In the genomic region with DNA sequence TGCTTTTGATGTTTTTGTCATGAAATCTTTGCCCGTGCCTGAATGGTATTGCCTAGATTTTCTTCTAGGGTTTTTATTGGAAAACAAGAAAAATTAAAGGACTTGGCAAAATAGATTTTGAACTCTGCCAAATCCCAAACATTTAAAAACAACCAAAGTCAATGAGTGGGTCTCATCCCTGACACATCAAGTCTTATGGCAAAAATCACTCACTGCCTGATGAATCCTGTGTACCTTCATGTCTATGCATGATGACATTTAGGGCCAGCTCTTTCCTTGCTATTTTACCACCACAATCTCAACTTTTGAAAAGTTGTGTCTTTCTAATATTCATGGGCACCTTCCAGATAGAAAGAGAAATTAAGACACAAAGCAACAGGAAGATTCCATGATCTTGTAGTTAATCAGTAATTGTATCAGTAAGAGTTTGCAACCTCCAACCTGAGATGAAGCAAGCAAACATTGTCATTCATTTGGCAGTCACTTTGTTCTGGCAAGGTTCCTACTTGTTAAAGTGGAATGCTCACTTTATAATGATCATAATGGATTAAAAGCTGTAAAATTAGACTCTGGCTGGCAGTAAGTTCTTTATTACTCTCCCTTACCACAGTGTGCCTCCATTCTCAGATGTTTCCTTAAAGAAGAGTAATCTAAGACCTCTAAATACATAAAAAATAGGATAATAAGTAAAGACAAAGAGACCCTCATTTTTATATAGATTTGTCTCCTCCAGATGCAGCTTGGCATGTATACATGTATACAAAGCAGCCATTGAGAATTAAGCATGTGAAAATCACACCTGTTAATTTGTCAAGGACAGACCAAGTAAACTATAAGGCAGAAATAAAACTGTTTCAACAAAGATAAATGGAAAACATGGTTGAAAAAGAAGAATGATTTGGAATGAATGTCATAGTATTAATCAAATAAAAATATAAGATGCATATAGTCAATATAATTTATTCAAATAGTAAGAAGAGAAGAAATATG, we compare ENCODE assay signal across 22 cellular contexts.
"Had no signal": no experiment of that assay in that cellular context is flagged by ENCODE, and none has a peak within 500 bp of the region (broad histone marks: within the 10 kb centered on the region; RNA-seq: fewer than 3 reads in every experiment).

No MANE protein-coding gene starts in this region.

- H3K9me3 Mint-ChIP-seq: immature natural killer cell; naive B cell; neural progenitor cell; stimulated activated effector memory CD8-positive, alpha-beta T cell treated with anti-CD3 and anti-CD28 coated beads, Interleukin-12 subunit alpha, Interleukin-12 subunit beta, amount 100 ng/mL, for 72 hours had no signal

- DNase-seq: activated CD4-positive, alpha-beta T cell treated with anti-CD3 and anti-CD28 coated beads for 4 hours; activated CD8-positive, alpha-beta memory T cell treated with anti-CD3 and anti-CD28 coated beads, Interleukin-2, amount 50 U/mL, for 48 hours; activated CD8-positive, alpha-beta T cell treated with anti-CD3 and anti-CD28 coated beads for 36 hours; activated naive CD8-positive, alpha-beta T cell treated with anti-CD3 and anti-CD28 coated beads, Interleukin-2, amount 10 ng/mL, durations not matched to agents 7 days and 5 days; aorta; cerebellar nuclear complex; dermis blood vessel endothelial cell; gastrocnemius medialis; heart left ventricle; immature natural killer cell; left cardiac atrium; naive B cell; ovary; stimulated activated CD4-positive, alpha-beta T cell treated with anti-CD3 and anti-CD28 coated beads, Interleukin-12 subunit alpha, Interleukin-12 subunit beta, amount 100 ng/mL, for 4 hours; stimulated activated CD4-positive, alpha-beta T cell treated with anti-CD3 and anti-CD28 coated beads, Interleukin-2, amount 100 ng/mL, for 24 hours; T-helper 17 cell; tibial artery had no signal

- H3K27ac ChIP-seq: breast epithelium, gastrocnemius medialis, heart left ventricle, neural progenitor cell, ovary, tibial artery, vagina had no signal

- H3K4me1 Mint-ChIP-seq: immature natural killer cell; stimulated activated effector memory CD8-positive, alpha-beta T cell treated with anti-CD3 and anti-CD28 coated beads, Interleukin-12 subunit alpha, Interleukin-12 subunit beta, amount 100 ng/mL, for 72 hours had no signal

- H3K4me3 Mint-ChIP-seq: activated CD8-positive, alpha-beta T cell treated with anti-CD3 and anti-CD28 coated beads for 36 hours; activated naive CD8-positive, alpha-beta T cell treated with anti-CD3 and anti-CD28 coated beads, Interleukin-2, amount 10 ng/mL, durations not matched to agents 7 days and 5 days; immature natural killer cell; naive B cell; neural progenitor cell; stimulated activated effector memory CD8-positive, alpha-beta T cell treated with anti-CD3 and anti-CD28 coated beads, Interleukin-12 subunit alpha, Interleukin-12 subunit beta, amount 100 ng/mL, for 72 hours; T-helper 17 cell; WTC11 had no signal

- H3K27me3 Mint-ChIP-seq: activated CD8-positive, alpha-beta T cell treated with anti-CD3 and anti-CD28 coated beads for 36 hours; activated naive CD8-positive, alpha-beta T cell treated with anti-CD3 and anti-CD28 coated beads, Interleukin-2, amount 10 ng/mL, durations not matched to agents 7 days and 5 days; naive B cell had no signal

- H3K27ac Mint-ChIP-seq: activated CD8-positive, alpha-beta T cell treated with anti-CD3 and anti-CD28 coated beads for 36 hours; activated naive CD8-positive, alpha-beta T cell treated with anti-CD3 and anti-CD28 coated beads, Interleukin-2, amount 10 ng/mL, durations not matched to agents 7 days and 5 days; immature natural killer cell; neural progenitor cell; stimulated activated effector memory CD8-positive, alpha-beta T cell treated with anti-CD3 and anti-CD28 coated beads, Interleukin-12 subunit alpha, Interleukin-12 subunit beta, amount 100 ng/mL, for 72 hours; T-helper 17 cell; WTC11 had no signal

- ATAC-seq: activated CD8-positive, alpha-beta T cell treated with anti-CD3 and anti-CD28 coated beads for 36 hours; gastrocnemius medialis; heart left ventricle; left cardiac atrium; stimulated activated effector memory CD8-positive, alpha-beta T cell treated with anti-CD3 and anti-CD28 coated beads, Interleukin-12 subunit alpha, Interleukin-12 subunit beta, amount 100 ng/mL, for 72 hours; T-helper 17 cell; WTC11 had no signal

- H3K36me3 Mint-ChIP-seq: naive B cell; stimulated activated effector memory CD8-positive, alpha-beta T cell treated with anti-CD3 and anti-CD28 coated beads, Interleukin-12 subunit alpha, Interleukin-12 subunit beta, amount 100 ng/mL, for 72 hours had no signal
